In the genomic region with DNA sequence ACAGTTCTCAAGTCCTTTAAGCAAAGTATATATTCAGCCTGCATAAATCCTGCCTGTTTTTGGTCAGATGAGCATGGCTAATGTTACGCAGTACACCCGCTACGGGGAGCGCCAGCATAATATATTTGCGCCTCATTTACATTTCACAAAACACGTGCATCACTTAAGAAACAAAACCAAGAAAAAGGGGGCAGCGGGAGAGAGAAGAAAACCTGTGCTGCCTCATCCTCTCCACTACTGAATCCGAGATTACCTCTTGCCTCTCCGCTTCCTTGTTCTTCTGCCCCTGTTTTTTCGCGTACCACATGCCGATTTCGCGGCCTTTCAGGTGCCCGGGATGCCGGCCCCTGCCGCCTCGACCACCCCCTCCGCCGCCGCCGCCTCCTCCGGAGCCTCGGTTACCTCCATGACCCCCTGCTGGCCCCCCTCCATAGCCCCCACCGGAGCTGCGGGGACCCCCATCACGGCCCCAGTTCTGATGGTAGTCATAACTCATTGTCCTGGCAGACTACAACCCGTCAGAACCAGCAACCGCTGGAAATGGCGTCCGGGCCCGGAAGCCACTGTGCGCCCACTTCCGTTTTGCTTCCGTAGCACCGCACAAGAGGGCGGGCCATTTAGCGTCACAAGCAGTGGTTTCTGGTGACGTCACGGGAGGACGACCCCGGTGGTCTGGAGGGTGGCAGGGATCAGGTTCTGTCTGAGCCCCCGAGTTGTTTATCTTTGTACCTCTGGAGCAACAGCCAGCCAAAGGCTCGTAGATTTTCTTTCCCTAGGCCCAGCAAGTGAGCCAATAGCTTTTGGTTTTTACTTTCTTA, we compare ENCODE assay signal across 8 cellular contexts. TPM values are rescaled to one million over a fixed set of nuclear protein-coding genes. Genes with fewer than 3 reads are reported as not detected.
A peak's percentile ranks its signal among the peaks of the same experiment; 100 is the strongest.
DNase-seq lines count a peak whose midpoint lies in the region; ATAC-seq and TF ChIP-seq lines count a peak whose summit lies in the region.

A gene with protein sequence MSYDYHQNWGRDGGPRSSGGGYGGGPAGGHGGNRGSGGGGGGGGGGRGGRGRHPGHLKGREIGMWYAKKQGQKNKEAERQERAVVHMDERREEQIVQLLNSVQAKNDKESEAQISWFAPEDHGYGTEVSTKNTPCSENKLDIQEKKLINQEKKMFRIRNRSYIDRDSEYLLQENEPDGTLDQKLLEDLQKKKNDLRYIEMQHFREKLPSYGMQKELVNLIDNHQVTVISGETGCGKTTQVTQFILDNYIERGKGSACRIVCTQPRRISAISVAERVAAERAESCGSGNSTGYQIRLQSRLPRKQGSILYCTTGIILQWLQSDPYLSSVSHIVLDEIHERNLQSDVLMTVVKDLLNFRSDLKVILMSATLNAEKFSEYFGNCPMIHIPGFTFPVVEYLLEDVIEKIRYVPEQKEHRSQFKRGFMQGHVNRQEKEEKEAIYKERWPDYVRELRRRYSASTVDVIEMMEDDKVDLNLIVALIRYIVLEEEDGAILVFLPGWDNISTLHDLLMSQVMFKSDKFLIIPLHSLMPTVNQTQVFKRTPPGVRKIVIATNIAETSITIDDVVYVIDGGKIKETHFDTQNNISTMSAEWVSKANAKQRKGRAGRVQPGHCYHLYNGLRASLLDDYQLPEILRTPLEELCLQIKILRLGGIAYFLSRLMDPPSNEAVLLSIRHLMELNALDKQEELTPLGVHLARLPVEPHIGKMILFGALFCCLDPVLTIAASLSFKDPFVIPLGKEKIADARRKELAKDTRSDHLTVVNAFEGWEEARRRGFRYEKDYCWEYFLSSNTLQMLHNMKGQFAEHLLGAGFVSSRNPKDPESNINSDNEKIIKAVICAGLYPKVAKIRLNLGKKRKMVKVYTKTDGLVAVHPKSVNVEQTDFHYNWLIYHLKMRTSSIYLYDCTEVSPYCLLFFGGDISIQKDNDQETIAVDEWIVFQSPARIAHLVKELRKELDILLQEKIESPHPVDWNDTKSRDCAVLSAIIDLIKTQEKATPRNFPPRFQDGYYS (minus strand): TSS at position 567 of the 818 bp plus-strand sequence. CDS start 71 bp downstream, at position 496.

- H3K27ac ChIP-seq in left ventricle myocardium inferior (replicated peaks) = peak within 1 kb of the TSS; percentile 90

- H3K4me1 Mint-ChIP-seq in progenitor cell of endocrine pancreas (ENCODE audit: low read depth) = peaks cover 20% of the 10 kb centered on the region

- in situ Hi-C loops in GM13976 (cut with MboI; ENCODE audit: low sequenced_read_pairs, unreplicated experiment) = loop anchor here (25.0 kb wide), 1 partner anchor 1563 kb away; no protein-coding TSS in a partner anchor

- peak within 1 kb of the TSS; percentile 94 for H3K4me3 Mint-ChIP-seq in progenitor cell of endocrine pancreas (ENCODE audit: low read depth)

- no peaks in the 10 kb centered on the region for H3K9me3 ChIP-seq in left ventricle myocardium inferior (replicated peaks)

- H3K4me3 ChIP-seq in left ventricle myocardium inferior = peak within 1 kb of the TSS; percentile 90

- H3K9me3 Mint-ChIP-seq in progenitor cell of endocrine pancreas (ENCODE audit: low read depth) = no peaks in the 10 kb centered on the region

- peaks cover 2% of the 10 kb centered on the region for H3K36me3 Mint-ChIP-seq in progenitor cell of endocrine pancreas (ENCODE audit: insufficient read depth)

- no peaks in the 10 kb centered on the region for H3K27me3 ChIP-seq in left ventricle myocardium inferior (ENCODE audit: low read depth)

- intact Hi-C loops in left ventricle myocardium inferior (cut with micrococcal nuclease) = no loop called here

- peaks cover 59% of the 10 kb centered on the region for H3K4me1 ChIP-seq in left ventricle myocardium inferior

- H3K27me3 Mint-ChIP-seq in progenitor cell of endocrine pancreas = no peaks in the 10 kb centered on the region

- peak; percentile 87 for DNase-seq in GM13976 (ENCODE audit: low spot score)
- DNase-seq in NCI-H146 (lab: John Stamatoyannopoulos, UW) = peak; percentile 96
- DNase-seq in T-helper 1 cell = peak; percentile 71 to 93 (median 83)
- DNase-seq in amniotic epithelial cell (ENCODE audit: low read depth) = peak; percentile 92
- peak; percentile 88 for DNase-seq in left ventricle myocardium inferior
- peak; percentile 83 for DNase-seq in progenitor cell of endocrine pancreas (ENCODE audit: low spot score, unreplicated experiment)
- peak; percentile 94 for DNase-seq in ureter (ENCODE audit: low spot score)

- H3K27ac Mint-ChIP-seq in progenitor cell of endocrine pancreas = peak within 1 kb of the TSS; percentile 99

- TF ChIP-seq CTCF in GM13976 (IDR thresholded peaks at IDR 0.05; ENCODE audit: borderline replicate concordance, control extremely low read depth, extremely low read depth, insufficient read depth, missing control alignments) (no peak), left ventricle myocardium inferior (IDR thresholded peaks at IDR 0.05; ENCODE audit: borderline replicate concordance) (no peak), progenitor cell of endocrine pancreas (IDR thresholded peaks at IDR 0.05; ENCODE audit: unreplicated experiment) (no peak)

- ATAC-seq in HG02870 (IDR thresholded peaks at IDR 0.05; ENCODE audit: unreplicated experiment) = peak; percentile 96

- no peaks in the 10 kb centered on the region for H3K36me3 ChIP-seq in left ventricle myocardium inferior

RNA-seq across cellular contexts. Expression of the gene that starts here (rescaled TPM):
- total RNA-seq in left ventricle myocardium inferior (31.9 TPM), progenitor cell of endocrine pancreas (94.5 and 96.9 TPM in 2 replicates), ureter (94.9 TPM)

Comparison
In these comparisons a context has a peak if more than half of its experiments do, and no peak if none do; other contexts are left out.
1. Peak in every context shown above with its lines: DNase-seq, ATAC-seq, H3K4me3 ChIP-seq and H3K27ac ChIP-seq.